Comparison of ENCODE assay signal across 21 cellular contexts in genomic region chr20:14709439-14709838, GRCh38.
DNase-seq lines count a peak whose midpoint lies in the region; FAIRE-seq and TF ChIP-seq lines count a peak whose summit lies in the region.
"Had no signal": no experiment of that assay in that cellular context is flagged by ENCODE, and none has a peak within 500 bp of the region (broad histone marks: within the 10 kb centered on the region; RNA-seq: fewer than 3 reads in every experiment).

No MANE protein-coding gene starts in this region.

- H3K27me3 Mint-ChIP-seq in activated T-cell treated with anti-CD3 and anti-CD28 coated beads, Interleukin-2, amount 50 U/mL, for 24 hours = no peaks in the 10 kb centered on the region
- H3K27me3 Mint-ChIP-seq: CD4-positive, alpha-beta T cell had no signal

- H3K4me2 ChIP-seq in keratinocyte (ENCODE audit: control insufficient read depth, extremely low read depth, insufficient read depth, low read depth, low read length) (no peak overlapping the region), parathyroid adenoma (ENCODE audit: low read length) (no peak overlapping the region)

- H3K36me3 Mint-ChIP-seq in activated T-cell treated with anti-CD3 and anti-CD28 coated beads, Interleukin-2, amount 50 U/mL, for 24 hours (ENCODE audit: low read depth) = no peaks in the 10 kb centered on the region

- peaks cover 4% of the 10 kb centered on the region for H3K9me3 Mint-ChIP-seq in activated T-cell treated with anti-CD3 and anti-CD28 coated beads, Interleukin-2, amount 50 U/mL, for 24 hours

- no peak overlapping the region for H3K4me3 ChIP-seq in keratinocyte (ENCODE audit: control insufficient read depth in 2 of 3, extremely low read depth in 1 of 3, insufficient read depth in 2 of 3, low read depth in 1 of 3, low read length in 3 of 3)
- no peak overlapping the region for H3K4me3 ChIP-seq in parathyroid adenoma (ENCODE audit: low read depth, low read length)

- dilution Hi-C loops in keratinocyte (cut with MboI; ENCODE audit: extremely low pct_ligation_motif_present, low sequenced_read_pairs) = loop anchor here (25.0 kb wide), 1 partner anchor 372 kb away; the partner anchor contains the start of gene FLRT3

- DNase-seq in GM18507 (ENCODE audit: extremely low spot score, insufficient read length, low read depth) (no peak), RCC 7860 (ENCODE audit: low spot score) (no peak), keratinocyte (ENCODE audit: low read depth, low spot score) (no peak), Kasumi-1 (lab: John Stamatoyannopoulos, UW) (no peak), NCI-H510A (lab: John Stamatoyannopoulos, UW) (no peak), amygdala (lab: John Stamatoyannopoulos, UW) (no peak)
- DNase-seq in activated T-cell treated with anti-CD3 and anti-CD28 coated beads, Interleukin-2, amount 50 U/mL, for 24 hours = no peak
- DNase-seq: C1 segment of cervical spinal cord; Calu3; CD4-positive, alpha-beta T cell; DMS 273 treated with DMSO at 0.1 percent for 48 hours; DMS79 treated with DMSO at 0.1 percent for 48 hours; EL; GOT3; H9 had no signal

- H3K4me1 Mint-ChIP-seq in activated T-cell treated with anti-CD3 and anti-CD28 coated beads, Interleukin-2, amount 50 U/mL, for 24 hours (ENCODE audit: low read depth) = no peaks in the 10 kb centered on the region
- H3K4me1 Mint-ChIP-seq: B cell had no signal

- no peak for TF ChIP-seq CTCF in keratinocyte (optimal IDR thresholded peaks at IDR 0.05 in 1 of 3, IDR thresholded peaks at IDR 0.05 in 1 of 3, conservative IDR thresholded peaks at IDR 0.05 in 1 of 3; ENCODE audit: extremely low read depth in 1 of 3, insufficient read depth in 2 of 3, low read length in 3 of 3)
- no peak for TF ChIP-seq CTCF in parathyroid adenoma (IDR thresholded peaks at IDR 0.05)

- H3K9me1 ChIP-seq in keratinocyte (ENCODE audit: control insufficient read depth, extremely low read depth, insufficient read depth, low read length) = no peaks in the 10 kb centered on the region

- no peak overlapping the region for H3K27ac ChIP-seq in keratinocyte (ENCODE audit: control insufficient read depth, insufficient read depth, low read length)
- peak overlapping the region; percentile 7 for H3K27ac ChIP-seq in parathyroid adenoma

- peaks cover 36% of the 10 kb centered on the region for H3K4me1 ChIP-seq in keratinocyte (ENCODE audit: control insufficient read depth, extremely low read depth, insufficient read depth, low read length)
- peaks cover 43% of the 10 kb centered on the region for H3K4me1 ChIP-seq in parathyroid adenoma

- H3K27me3 ChIP-seq in keratinocyte (ENCODE audit: control insufficient read depth, extremely low read depth, insufficient read depth, low read length) (no peaks in the 10 kb centered on the region), parathyroid adenoma (ENCODE audit: control insufficient read depth, insufficient read depth, low read length) (no peaks in the 10 kb centered on the region)

- H2AFZ ChIP-seq in keratinocyte (ENCODE audit: control insufficient read depth, low read length) (no peak overlapping the region), parathyroid adenoma (peak overlapping the region; percentile 65)

- H4K20me1 ChIP-seq in keratinocyte (ENCODE audit: control insufficient read depth, extremely low read depth, insufficient read depth, low read length) = no peaks in the 10 kb centered on the region

- FAIRE-seq in GM18507 (lab: Jason Lieb, UNC) (peak; percentile 47), RCC 7860 (lab: Jason Lieb, UNC) (peak; percentile 67), keratinocyte (lab: Jason Lieb, UNC) (peak; percentile 32)
- FAIRE-seq: G401.6, GM12891, HepG2, HTR-8/SVneo had no signal

- H3K27ac Mint-ChIP-seq in activated T-cell treated with anti-CD3 and anti-CD28 coated beads, Interleukin-2, amount 50 U/mL, for 24 hours = no peak overlapping the region
- H3K27ac Mint-ChIP-seq: B cell; CD4-positive, alpha-beta T cell had no signal

- no peak overlapping the region for H3K4me3 Mint-ChIP-seq in activated T-cell treated with anti-CD3 and anti-CD28 coated beads, Interleukin-2, amount 50 U/mL, for 24 hours
- H3K4me3 Mint-ChIP-seq: B cell; CD4-positive, alpha-beta T cell; H9 had no signal

- H3K9ac ChIP-seq in keratinocyte (ENCODE audit: control insufficient read depth, extremely low read depth, insufficient read depth, low read length) = no peak overlapping the region
- H3K9ac ChIP-seq in parathyroid adenoma = no peak overlapping the region

- H3K9me3 ChIP-seq in keratinocyte (ENCODE audit: control insufficient read depth, low read depth, low read length) (no peaks in the 10 kb centered on the region), parathyroid adenoma (ENCODE audit: control insufficient read depth, low read length) (no peaks in the 10 kb centered on the region)

- H3K79me2 ChIP-seq in keratinocyte (ENCODE audit: control insufficient read depth, insufficient read depth, low read length) (no peaks in the 10 kb centered on the region), parathyroid adenoma (no peaks in the 10 kb centered on the region)

- H3K36me3 ChIP-seq in keratinocyte (ENCODE audit: control insufficient read depth in 2 of 2, extremely low read depth in 1 of 2, insufficient read depth in 2 of 2, low read length in 2 of 2) (no peaks in the 10 kb centered on the region), parathyroid adenoma (ENCODE audit: control insufficient read depth, insufficient read depth, low read length) (no peaks in the 10 kb centered on the region)
